In genomic region chr5:156396063-156396829, GRCh38 we compare ENCODE assay signal across 16 cellular contexts.
DNase-seq lines count a peak whose midpoint lies in the region; ATAC-seq and TF ChIP-seq lines count a peak whose summit lies in the region.
"Had no signal": no experiment of that assay in that cellular context is flagged by ENCODE, and none has a peak within 500 bp of the region (broad histone marks: within the 10 kb centered on the region; RNA-seq: fewer than 3 reads in every experiment).

No MANE protein-coding gene starts in this region.

- peak; percentile 69 for DNase-seq in GM04504 (ENCODE audit: low read depth)
- no peak for DNase-seq in chondrocyte (ENCODE audit: low spot score)
- DNase-seq in hepatocyte (ENCODE audit: low spot score), result peak; percentile 13
- peak; percentile 2 for DNase-seq in renal cortical epithelial cell (ENCODE audit: low read depth)
- no peak for DNase-seq in DMS114 treated with DMSO at 0.1 percent for 48 hours (lab: John Stamatoyannopoulos, UW; ENCODE audit: unreplicated experiment)
- DNase-seq in left lung, result no peak
- DNase-seq: activated CD4-positive, alpha-beta memory T cell treated with anti-CD3 and anti-CD28 coated beads, Interleukin-2, amount 10 ng/mL, durations not matched to agents 7 days and 5 days; DMS53; NCI-H1092 treated with DMSO at 0.1 percent for 48 hours; NCI-H2171 had no signal

- H3K4me3 ChIP-seq in hepatocyte (no peak overlapping the region), left lung (no peak overlapping the region)
- H3K4me3 ChIP-seq: BLaER1, SK-N-MC had no signal

- H3K4me1 Mint-ChIP-seq in chondrocyte (ENCODE audit: low read depth), result peaks cover 30% of the 10 kb centered on the region
- H3K4me1 Mint-ChIP-seq: activated CD4-positive, alpha-beta memory T cell treated with anti-CD3 and anti-CD28 coated beads, Interleukin-2, amount 10 ng/mL, durations not matched to agents 7 days and 5 days; stimulated activated memory B cell treated with anti-CD40 and anti-IgM and Interleukin-4, amounts not matched to agents 10 μg/mL and 1 μg/mL and 100 μg/mL, for 72 hours had no signal

- no peaks in the 10 kb centered on the region for H3K27me3 ChIP-seq in hepatocyte
- no peaks in the 10 kb centered on the region for H3K27me3 ChIP-seq in left lung
- H3K27me3 ChIP-seq: BLaER1 had no signal

- no peak for ATAC-seq in left lung
- ATAC-seq in HG03095 (IDR thresholded peaks at IDR 0.05; ENCODE audit: unreplicated experiment), result no peak
- ATAC-seq in HG02588 (IDR thresholded peaks at IDR 0.05; ENCODE audit: unreplicated experiment), result no peak
- ATAC-seq: stimulated activated memory B cell treated with anti-CD40 and anti-IgM and Interleukin-4, amounts not matched to agents 10 μg/mL and 1 μg/mL and 100 μg/mL, for 72 hours had no signal

- H3K79me2 ChIP-seq in hepatocyte, result no peaks in the 10 kb centered on the region

- WGBS in hepatocyte (ENCODE audit: low lambda C conversion rate, missing lambda C conversion rate), result 73% methylated on average over 11 of the region's 11 CpGs

- no peaks in the 10 kb centered on the region for H3K9me2 ChIP-seq in hepatocyte (replicated peaks; ENCODE audit: insufficient read depth)

- no peak overlapping the region for H3K4me3 Mint-ChIP-seq in chondrocyte (ENCODE audit: unreplicated experiment)
- H3K4me3 Mint-ChIP-seq: activated CD4-positive, alpha-beta memory T cell treated with anti-CD3 and anti-CD28 coated beads, Interleukin-2, amount 10 ng/mL, durations not matched to agents 7 days and 5 days; activated T-helper 1 cell treated with anti-CD3 and anti-CD28 coated beads, Interleukin-12 subunit alpha, Interleukin-12 subunit beta, Interleukin-2, Interleukin-4 antibody, amounts not matched to agents 30 ng/mL and 10 ng/mL and 1 ng/mL, durations not matched to agents 14 hours and 24 hours and 36 hours; stimulated activated memory B cell treated with anti-CD40 and anti-IgM and Interleukin-4, amounts not matched to agents 10 μg/mL and 1 μg/mL and 100 μg/mL, for 72 hours had no signal

- H3K27ac ChIP-seq in hepatocyte (peak overlapping the region; percentile 32), left lung (no peak overlapping the region)
- H3K27ac ChIP-seq: BLaER1, SK-N-MC had no signal

- H4K20me1 ChIP-seq in hepatocyte (ENCODE audit: insufficient read depth, poor library complexity, severe bottlenecking), result no peaks in the 10 kb centered on the region
- H4K20me1 ChIP-seq: BLaER1 had no signal

- peaks cover 3% of the 10 kb centered on the region for H3K9me3 Mint-ChIP-seq in chondrocyte (ENCODE audit: low read depth)
- H3K9me3 Mint-ChIP-seq: activated CD4-positive, alpha-beta memory T cell treated with anti-CD3 and anti-CD28 coated beads, Interleukin-2, amount 10 ng/mL, durations not matched to agents 7 days and 5 days; activated T-helper 1 cell treated with anti-CD3 and anti-CD28 coated beads, Interleukin-12 subunit alpha, Interleukin-12 subunit beta, Interleukin-2, Interleukin-4 antibody, amounts not matched to agents 30 ng/mL and 10 ng/mL and 1 ng/mL, durations not matched to agents 14 hours and 24 hours and 36 hours; stimulated activated memory B cell treated with anti-CD40 and anti-IgM and Interleukin-4, amounts not matched to agents 10 μg/mL and 1 μg/mL and 100 μg/mL, for 72 hours had no signal

- intact Hi-C loops in left lung (cut with DNase I), result no loop called here

- H3K4me2 ChIP-seq in hepatocyte, result peak overlapping the region; percentile 20
- H3K4me2 ChIP-seq: BLaER1 had no signal

- H3K36me3 ChIP-seq in hepatocyte (replicated peaks; ENCODE audit: insufficient read depth, low read depth), result no peaks in the 10 kb centered on the region
- no peaks in the 10 kb centered on the region for H3K36me3 ChIP-seq in left lung
- H3K36me3 ChIP-seq: BLaER1 had no signal

- no peaks in the 10 kb centered on the region for H3K36me3 Mint-ChIP-seq in chondrocyte (ENCODE audit: low read depth)
- H3K36me3 Mint-ChIP-seq: stimulated activated memory B cell treated with anti-CD40 and anti-IgM and Interleukin-4, amounts not matched to agents 10 μg/mL and 1 μg/mL and 100 μg/mL, for 72 hours had no signal

- no peak overlapping the region for H2AFZ ChIP-seq in hepatocyte

- peak overlapping the region; percentile 37 for H3K27ac Mint-ChIP-seq in chondrocyte (ENCODE audit: unreplicated experiment)
- H3K27ac Mint-ChIP-seq: activated CD4-positive, alpha-beta memory T cell treated with anti-CD3 and anti-CD28 coated beads, Interleukin-2, amount 10 ng/mL, durations not matched to agents 7 days and 5 days; activated T-helper 1 cell treated with anti-CD3 and anti-CD28 coated beads, Interleukin-12 subunit alpha, Interleukin-12 subunit beta, Interleukin-2, Interleukin-4 antibody, amounts not matched to agents 30 ng/mL and 10 ng/mL and 1 ng/mL, durations not matched to agents 14 hours and 24 hours and 36 hours; stimulated activated memory B cell treated with anti-CD40 and anti-IgM and Interleukin-4, amounts not matched to agents 10 μg/mL and 1 μg/mL and 100 μg/mL, for 72 hours had no signal

- H3K27me3 Mint-ChIP-seq in chondrocyte (ENCODE audit: low read depth), result no peaks in the 10 kb centered on the region
- H3K27me3 Mint-ChIP-seq: stimulated activated memory B cell treated with anti-CD40 and anti-IgM and Interleukin-4, amounts not matched to agents 10 μg/mL and 1 μg/mL and 100 μg/mL, for 72 hours had no signal

- TF ChIP-seq CTCF in chondrocyte (IDR thresholded peaks at IDR 0.05) (no peak), hepatocyte (IDR thresholded peaks at IDR 0.05; ENCODE audit: poor library complexity) (no peak), left lung (IDR thresholded peaks at IDR 0.05) (no peak)

- H3K4me1 ChIP-seq in hepatocyte (ENCODE audit: insufficient read depth), result peaks cover 8% of the 10 kb centered on the region
- peaks cover 0 to 9% of the 10 kb centered on the region in 2 donors for H3K4me1 ChIP-seq in left lung
- H3K4me1 ChIP-seq: BLaER1 had no signal

- H3K9me3 ChIP-seq in hepatocyte (ENCODE audit: low read depth) (no peaks in the 10 kb centered on the region), left lung (no peaks in the 10 kb centered on the region)
- H3K9me3 ChIP-seq: BLaER1 had no signal

Comparison
In these comparisons a context has a peak if more than half of its experiments do, and no peak if none do; other contexts are left out.
1. DNase-seq: peak in GM04504 (single experiment), hepatocyte (single experiment) and renal cortical epithelial cell (single experiment); none in chondrocyte (single experiment), DMS114 treated with DMSO at 0.1 percent for 48 hours (single experiment) and left lung (0 of 2).